In genomic region chr4:152486414-152487389, GRCh38 we compare ENCODE assay signal across 1 cellular context.
TF ChIP-seq lines count a peak whose summit lies in the region.

No MANE protein-coding gene starts in this region.

TF ChIP-seq in HepG2, 621 proteins besides CTCF, POLR2A, EP300 and RAD21 (continued from another document and continues in another):
- peak; percentile 93 for TF ChIP-seq MIXL1 (CRISPR knock-in tag; IDR thresholded peaks at IDR 0.05)
- peak; percentile 88 for TF ChIP-seq KAT2B (IDR thresholded peaks at IDR 0.05; ENCODE audit: borderline replicate concordance, low read depth, low read length)
- TF ChIP-seq LRRFIP1 (CRISPR knock-in tag; conservative IDR thresholded peaks at IDR 0.05), result no peak
- no peak for TF ChIP-seq FUBP1 (CRISPR knock-in tag; IDR thresholded peaks at IDR 0.05; ENCODE audit: borderline replicate concordance)
- peak; percentile 62 for TF ChIP-seq FOXA1 (IDR thresholded peaks at IDR 0.05)
- TF ChIP-seq FOXA1 (CRISPR knock-in tag; IDR thresholded peaks at IDR 0.05), result peak; percentile 69; the same call in 1 of the 2 replicates
- no peak; the same call in 1 of the 2 replicates for TF ChIP-seq KDM5A (IDR thresholded peaks at IDR 0.05; ENCODE audit: borderline replicate concordance, low read length)
- TF ChIP-seq SIX1 (CRISPR knock-in tag; IDR thresholded peaks at IDR 0.05; ENCODE audit: borderline replicate concordance), result peak; percentile 77; the same call in 1 of the 2 replicates
- peak; percentile 67 for TF ChIP-seq CREB1 (IDR thresholded peaks at IDR 0.05)
- peak; percentile 67 for TF ChIP-seq CREB1 (CRISPR knock-in tag; IDR thresholded peaks at IDR 0.05)
- peak; percentile 97 for TF ChIP-seq RXRB (CRISPR knock-in tag; IDR thresholded peaks at IDR 0.05; ENCODE audit: borderline replicate concordance)
- TF ChIP-seq ZNF781 (CRISPR knock-in tag; IDR thresholded peaks at IDR 0.05; ENCODE audit: borderline replicate concordance, not compliant biosample characterization), result no peak
- no peak for TF ChIP-seq E2F2 (CRISPR knock-in tag; IDR thresholded peaks at IDR 0.05; ENCODE audit: borderline replicate concordance)
- TF ChIP-seq THAP11 (CRISPR knock-in tag; IDR thresholded peaks at IDR 0.05), result peak; percentile 50; the same call in 1 of the 2 replicates
- TF ChIP-seq ESRRA (CRISPR knock-in tag; IDR thresholded peaks at IDR 0.05; ENCODE audit: low read depth), result no peak
- TF ChIP-seq FOXA3 (CRISPR knock-in tag; IDR thresholded peaks at IDR 0.05), result peak; percentile 80
- peak; percentile 80 for TF ChIP-seq CEBPG (CRISPR knock-in tag; IDR thresholded peaks at IDR 0.05)
- no peak for TF ChIP-seq ZNF572 (CRISPR knock-in tag; IDR thresholded peaks at IDR 0.05)
- peak; percentile 17; the same call in 1 of the 2 replicates for TF ChIP-seq HOMEZ (CRISPR knock-in tag; IDR thresholded peaks at IDR 0.05; ENCODE audit: low read depth)
- TF ChIP-seq ATF5 (CRISPR knock-in tag; IDR thresholded peaks at IDR 0.05; ENCODE audit: low read depth), result no peak
- no peak for TF ChIP-seq TCF7L2 (IDR thresholded peaks at IDR 0.05; ENCODE audit: low read depth, low read length)
- no peak for TF ChIP-seq ZNF597 (CRISPR knock-in tag; IDR thresholded peaks at IDR 0.05)
- TF ChIP-seq ZGPAT (CRISPR knock-in tag; IDR thresholded peaks at IDR 0.05), result peak; percentile 81; the same call in 1 of the 2 replicates
- no peak for TF ChIP-seq ZNF747 (CRISPR knock-in tag; IDR thresholded peaks at IDR 0.05; ENCODE audit: borderline replicate concordance)
- peak; percentile 97 for TF ChIP-seq ARID3A (IDR thresholded peaks at IDR 0.05; ENCODE audit: low read depth, low read length)
- TF ChIP-seq PRPF4 (IDR thresholded peaks at IDR 0.05; ENCODE audit: low read depth, low read length, poor library complexity, severe bottlenecking), result no peak
- no peak for TF ChIP-seq RXRA (CRISPR knock-in tag; IDR thresholded peaks at IDR 0.05)
- no peak for TF ChIP-seq UBTF (CRISPR knock-in tag; IDR thresholded peaks at IDR 0.05)
- no peak for TF ChIP-seq ZNF75D (CRISPR knock-in tag; IDR thresholded peaks at IDR 0.05; ENCODE audit: borderline replicate concordance)
- TF ChIP-seq ZNF550 (CRISPR knock-in tag; IDR thresholded peaks at IDR 0.05; ENCODE audit: borderline replicate concordance), result no peak
- peak; percentile 68; the same call in 1 of the 2 replicates for TF ChIP-seq AHDC1 (CRISPR knock-in tag; IDR thresholded peaks at IDR 0.05; ENCODE audit: borderline replicate concordance)
- no peak for TF ChIP-seq ZNF512 (CRISPR knock-in tag; IDR thresholded peaks at IDR 0.05)
- peak; percentile 100 for TF ChIP-seq PPARG (CRISPR knock-in tag; conservative IDR thresholded peaks at IDR 0.05)
